In the genomic region with DNA sequence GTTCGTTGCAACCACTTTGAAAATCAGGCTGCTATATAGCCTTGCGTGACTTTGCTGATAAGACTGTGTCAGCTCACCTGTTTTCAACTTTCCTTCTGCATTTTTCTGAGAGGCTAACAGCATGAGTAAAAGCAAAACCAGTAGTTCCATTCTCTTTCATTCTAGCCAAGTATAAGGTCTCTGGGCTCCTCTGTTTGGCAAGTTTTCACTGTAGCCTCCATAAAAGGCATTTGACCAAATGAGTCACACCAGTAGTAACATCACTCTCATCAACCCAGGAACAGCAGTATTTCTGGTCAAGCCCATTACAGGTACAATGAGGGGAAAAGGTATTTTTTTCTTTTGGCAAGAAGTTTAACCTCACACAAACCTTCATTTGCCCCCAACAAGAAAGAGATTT, we compare ENCODE assay signal across 1 cellular context.
TF ChIP-seq lines count a peak whose summit lies in the region.

No MANE protein-coding gene starts in this region.

TF ChIP-seq in GM12878, 131 proteins besides CTCF, POLR2A, EP300 and RAD21 (continued from another document):
- TF ChIP-seq, protein P1, sequence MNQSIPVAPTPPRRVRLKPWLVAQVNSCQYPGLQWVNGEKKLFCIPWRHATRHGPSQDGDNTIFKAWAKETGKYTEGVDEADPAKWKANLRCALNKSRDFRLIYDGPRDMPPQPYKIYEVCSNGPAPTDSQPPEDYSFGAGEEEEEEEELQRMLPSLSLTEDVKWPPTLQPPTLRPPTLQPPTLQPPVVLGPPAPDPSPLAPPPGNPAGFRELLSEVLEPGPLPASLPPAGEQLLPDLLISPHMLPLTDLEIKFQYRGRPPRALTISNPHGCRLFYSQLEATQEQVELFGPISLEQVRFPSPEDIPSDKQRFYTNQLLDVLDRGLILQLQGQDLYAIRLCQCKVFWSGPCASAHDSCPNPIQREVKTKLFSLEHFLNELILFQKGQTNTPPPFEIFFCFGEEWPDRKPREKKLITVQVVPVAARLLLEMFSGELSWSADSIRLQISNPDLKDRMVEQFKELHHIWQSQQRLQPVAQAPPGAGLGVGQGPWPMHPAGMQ (IDR thresholded peaks at IDR 0.05; ENCODE audit: borderline replicate concordance), result no peak
